Comparison of ENCODE assay signal across 9 cellular contexts in genomic region chr10:29949411-29950011, GRCh38.
DNase-seq lines count a peak whose midpoint lies in the region; ATAC-seq and TF ChIP-seq lines count a peak whose summit lies in the region.
"Had no signal": no experiment of that assay in that cellular context is flagged by ENCODE, and none has a peak within 500 bp of the region (broad histone marks: within the 10 kb centered on the region; RNA-seq: fewer than 3 reads in every experiment).

No MANE protein-coding gene starts in this region.

- no peak for ATAC-seq in psoas muscle
- ATAC-seq in GM18909 (IDR thresholded peaks at IDR 0.05; ENCODE audit: poor library complexity, unreplicated experiment): no peak
- no peak for ATAC-seq in HG02981 (IDR thresholded peaks at IDR 0.05; ENCODE audit: unreplicated experiment)
- ATAC-seq in WTC11: no peak

- TF ChIP-seq CTCF in psoas muscle (IDR thresholded peaks at IDR 0.05) (no peak), WTC11 (IDR thresholded peaks at IDR 0.05) (no peak)

- H3K9me3 ChIP-seq in BLaER1 treated with 17β-estradiol and CSF1 and Interleukin-3, amounts not matched to agents 10 nM and 100 nM (replicated peaks in 1 of 11): no peaks in the 10 kb centered on the region
- H3K9me3 ChIP-seq in psoas muscle: no peaks in the 10 kb centered on the region

- H3K36me3 ChIP-seq in BLaER1 treated with 17β-estradiol and CSF1 and Interleukin-3, amounts not matched to agents 10 nM and 100 nM: no peaks in the 10 kb centered on the region
- no peaks in the 10 kb centered on the region for H3K36me3 ChIP-seq in psoas muscle (ENCODE audit: insufficient read depth in 1 of 2, low read depth in 1 of 2)

- intact Hi-C loops in psoas muscle (cut with DNase I): loop anchor here (2.0 to 10.0 kb wide), 4 partner anchors 19 to 215 kb away; no protein-coding TSS in a partner anchor

- POLR2A ChIA-PET in WTC11 (lab: Charles Lee): interaction anchor here (0.6 kb wide), 1 partner anchor 609 kb away, joined by 5 read pairs; no protein-coding TSS in a partner anchor

- no peaks in the 10 kb centered on the region for H3K9me3 Mint-ChIP-seq in WTC11

- no peaks in the 10 kb centered on the region for H3K36me3 Mint-ChIP-seq in WTC11

- CTCF ChIA-PET in WTC11 (lab: Charles Lee): interaction anchor here (1.1 kb wide), 1 partner anchor 436 kb away, joined by 3 read pairs; no protein-coding TSS in a partner anchor

- H4K20me1 ChIP-seq in BLaER1 treated with 17β-estradiol and CSF1 and Interleukin-3, amounts not matched to agents 10 nM and 100 nM: no peaks in the 10 kb centered on the region

- H3K4me3 Mint-ChIP-seq in WTC11: no peak overlapping the region

- no peaks in the 10 kb centered on the region for H3K27me3 ChIP-seq in BLaER1 treated with 17β-estradiol and CSF1 and Interleukin-3, amounts not matched to agents 10 nM and 100 nM
- no peaks in the 10 kb centered on the region for H3K27me3 ChIP-seq in psoas muscle (ENCODE audit: insufficient read depth in 3 of 3, low read length in 2 of 3)

- no peak overlapping the region for H3K27ac Mint-ChIP-seq in WTC11

- H3K4me1 ChIP-seq in BLaER1 treated with 17β-estradiol and CSF1 and Interleukin-3, amounts not matched to agents 10 nM and 100 nM: peaks cover 0 to 14% (median 7%) of the 10 kb centered on the region in 10 experiments; a peak in 8 of 20 replicates
- H3K4me1 ChIP-seq in psoas muscle: peaks cover 49% of the 10 kb centered on the region

- DNase-seq in NCI-H226 (peak; percentile 75), dermis microvascular lymphatic vessel endothelial cell (ENCODE audit: low read depth in 2 of 2) (peak; percentile 58 to 96), psoas muscle (no peak), NCI-H510A (lab: John Stamatoyannopoulos, UW) (no peak), WTC11 (ENCODE audit: low spot score) (no peak)
- DNase-seq: caudate nucleus had no signal

- H3K4me1 Mint-ChIP-seq in WTC11: peaks cover 11% of the 10 kb centered on the region; the same call in 1 of the 2 replicates

- 39 to 69% (median 57%) methylated on average over 5 of the region's 5 CpGs for WGBS in psoas muscle, 3 donors

- H3K4me2 ChIP-seq in BLaER1 treated with 17β-estradiol and CSF1 and Interleukin-3, amounts not matched to agents 10 nM and 100 nM: peak overlapping the region in 6 of 11 experiments; percentile 0 to 41 (median 25); a peak in 11 of 22 replicates

- no peak overlapping the region for H3K4me3 ChIP-seq in BLaER1 treated with 17β-estradiol and CSF1 and Interleukin-3, amounts not matched to agents 10 nM and 100 nM
- no peak overlapping the region for H3K4me3 ChIP-seq in psoas muscle

- no peak overlapping the region for H3K9ac ChIP-seq in BLaER1 treated with 17β-estradiol and CSF1 and Interleukin-3, amounts not matched to agents 10 nM and 100 nM

- no peak overlapping the region for H3K27ac ChIP-seq in BLaER1 treated with 17β-estradiol and CSF1 and Interleukin-3, amounts not matched to agents 10 nM and 100 nM
- peak overlapping the region; percentile 96 for H3K27ac ChIP-seq in psoas muscle

- no peaks in the 10 kb centered on the region for H3K27me3 Mint-ChIP-seq in WTC11 (ENCODE audit: low read depth)

TF ChIP-seq in WTC11, 78 proteins besides CTCF, POLR2A, EP300 and RAD21:
- TF ChIP-seq ELF4 (CRISPR knock-in tag; IDR thresholded peaks at IDR 0.05; ENCODE audit: low read depth) (no peak), CDX4 (CRISPR knock-in tag; IDR thresholded peaks at IDR 0.05; ENCODE audit: borderline replicate concordance) (no peak), ZNF138 (CRISPR knock-in tag; conservative IDR thresholded peaks at IDR 0.05) (no peak), RELA (CRISPR knock-in tag; IDR thresholded peaks at IDR 0.05; ENCODE audit: borderline replicate concordance) (no peak), FOXK1 (CRISPR knock-in tag; IDR thresholded peaks at IDR 0.05) (no peak), ZNF121 (CRISPR knock-in tag; IDR thresholded peaks at IDR 0.05) (no peak), ZNF671 (CRISPR knock-in tag; IDR thresholded peaks at IDR 0.05) (no peak), NR1H2 (CRISPR knock-in tag; IDR thresholded peaks at IDR 0.05) (no peak), JAZF1 (CRISPR knock-in tag; IDR thresholded peaks at IDR 0.05) (no peak), RORB (CRISPR knock-in tag; IDR thresholded peaks at IDR 0.05) (no peak)

Comparison
In these comparisons a context has a peak if more than half of its experiments do, and no peak if none do; other contexts are left out.
1. DNase-seq: peak in NCI-H226 (single experiment) and dermis microvascular lymphatic vessel endothelial cell (2 of 2); none in psoas muscle (0 of 2), NCI-H510A (single experiment) and WTC11 (single experiment).